Comparison of ENCODE assay signal across 13 cellular contexts in the genomic region with DNA sequence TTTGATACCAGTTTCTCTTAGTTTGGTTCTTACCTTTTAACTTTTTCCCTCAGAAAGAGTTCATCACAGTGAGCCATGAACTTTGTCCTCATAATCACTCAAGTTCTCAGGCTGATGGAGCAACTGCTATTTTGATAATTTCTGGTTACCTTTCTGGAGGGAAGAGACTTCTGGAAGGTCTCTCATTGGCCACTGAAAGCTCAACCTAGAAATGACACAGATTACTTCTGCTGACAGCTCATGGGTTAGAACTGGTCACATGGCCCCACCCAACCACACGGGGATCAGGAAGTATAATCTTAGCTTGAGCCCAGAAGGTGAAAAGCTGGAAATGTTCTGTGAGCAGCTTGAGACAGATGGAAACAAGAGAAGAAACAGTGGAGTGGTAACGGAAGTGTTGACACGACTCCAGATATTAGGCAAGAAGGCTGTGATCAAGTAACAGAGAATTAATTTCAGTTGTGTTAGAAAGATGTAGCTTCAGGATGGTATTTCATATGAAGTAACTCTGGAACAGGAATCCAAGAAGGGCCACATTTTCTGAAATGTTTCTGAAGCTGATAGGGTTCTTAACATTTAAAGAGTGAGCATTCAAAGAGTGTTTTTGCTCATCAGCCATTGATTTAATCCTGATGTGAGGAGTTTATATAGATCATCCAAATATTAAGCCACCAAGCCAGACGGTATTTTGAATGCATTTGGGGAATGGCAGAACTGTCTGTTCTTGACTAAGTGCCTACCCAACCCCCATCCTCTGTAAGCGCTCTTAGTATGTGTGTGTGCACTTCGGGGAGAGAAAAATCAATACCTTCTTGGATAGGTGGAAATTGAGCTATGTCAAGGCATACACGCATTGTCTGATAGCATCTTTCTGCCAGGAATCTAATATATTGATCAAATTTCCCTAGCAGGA. TPM values are rescaled to one million over a fixed set of nuclear protein-coding genes. Genes with fewer than 3 reads are reported as not detected.
DNase-seq lines count a peak whose midpoint lies in the region; ATAC-seq, FAIRE-seq and TF ChIP-seq lines count a peak whose summit lies in the region.
"Had no signal": no experiment of that assay in that cellular context is flagged by ENCODE, and none has a peak within 500 bp of the region (broad histone marks: within the 10 kb centered on the region; RNA-seq: fewer than 3 reads in every experiment).

No MANE protein-coding gene starts in this region.

- H3K4me3 ChIP-seq in Loucy (ENCODE audit: low read length, poor library complexity, severe bottlenecking) = no peak overlapping the region
- H3K4me3 ChIP-seq in HepG2 (replicated peaks in 1 of 3; ENCODE audit: insufficient read depth in 1 of 3, low read depth in 2 of 3, low read length in 3 of 3) = no peak overlapping the region
- H3K4me3 ChIP-seq in transverse colon = no peak overlapping the region

- BruUV-seq in HepG2 (replicated peaks; lab: Mats Ljungman, UMichigan) = no TSS peak

- H3K36me3 ChIP-seq in Loucy (ENCODE audit: insufficient read depth, low read length) (no peaks in the 10 kb centered on the region), HepG2 (replicated peaks in 1 of 2; ENCODE audit: control insufficient read depth in 1 of 2, insufficient read depth in 2 of 2, low read length in 2 of 2) (no peaks in the 10 kb centered on the region), transverse colon (no peaks in the 10 kb centered on the region)

- peak overlapping the region in 4 of 5 experiments; percentile 16 to 96 (median 68) for H3K27ac Mint-ChIP-seq in brain

- DNase-seq in AG08396 (ENCODE audit: low spot score) (peak; percentile 11), HepG2 (ENCODE audit: low spot score) (no peak), Kasumi-1 (lab: John Stamatoyannopoulos, UW) (no peak), transverse colon (no peak), substantia nigra (lab: John Stamatoyannopoulos, UW) (no peak), NCI-H345 treated with DMSO at 0.1 percent for 48 hours (lab: John Stamatoyannopoulos, UW; ENCODE audit: unreplicated experiment) (no peak)
- DNase-seq: activated CD4-positive, alpha-beta T cell treated with anti-CD3 and anti-CD28 coated beads, Interleukin-2, amount 50 U/mL, for 1 hour; CD4-positive, alpha-beta memory T cell had no signal

- H3K36me3 Mint-ChIP-seq in brain = no peaks in the 10 kb centered on the region
- H3K36me3 Mint-ChIP-seq: CD4-positive, alpha-beta memory T cell had no signal

- ATAC-seq in HepG2 = no peak; the same call in 2 of the 3 replicates

- POLR2A ChIA-PET in HepG2 (lab: Yijun Ruan, JAX) = interaction anchor here (1.1 kb wide), 1 partner anchor 21 kb away, joined by 4 read pairs; no protein-coding TSS in a partner anchor

- H3K4me1 ChIP-seq in Loucy (ENCODE audit: insufficient read depth, low read length, poor library complexity, severe bottlenecking) (peaks cover 9% of the 10 kb centered on the region), HepG2 (ENCODE audit: insufficient read depth, low read length) (peaks cover 16% of the 10 kb centered on the region), transverse colon (no peaks in the 10 kb centered on the region)

- in situ Hi-C loops in HepG2 (cut with HindIII; ENCODE audit: extremely low pct_ligation_motif_present, low pct_unique_long_range_greater_than_20kb) (no loop called here), transverse colon (cut with MboI; ENCODE audit: low pct_ligation_motif_present in 1 of 4, low pct_unique_long_range_greater_than_20kb in 1 of 4, low sequenced_read_pairs in 3 of 4) (no loop called here)

- H3K9me3 ChIP-seq in Loucy (ENCODE audit: insufficient read depth, low read depth, low read length) = no peaks in the 10 kb centered on the region
- no peaks in the 10 kb centered on the region for H3K9me3 ChIP-seq in HepG2 (ENCODE audit: low read length)
- no peaks in the 10 kb centered on the region for H3K9me3 ChIP-seq in transverse colon

- H3K4me2 ChIP-seq in Loucy (ENCODE audit: low read depth, low read length, poor library complexity, severe bottlenecking) (no peak overlapping the region), HepG2 (ENCODE audit: low read depth, low read length) (no peak overlapping the region)

- no peak for TF ChIP-seq CTCF in Loucy (conservative IDR thresholded peaks at IDR 0.05; ENCODE audit: low read length)
- TF ChIP-seq CTCF in brain (conservative IDR thresholded peaks at IDR 0.05) = no peak
- no peak for TF ChIP-seq CTCF in HepG2 (CRISPR knock-in tag; IDR thresholded peaks at IDR 0.05)
- TF ChIP-seq CTCF in transverse colon (IDR thresholded peaks at IDR 0.05) = no peak

- WGBS in HepG2 (ENCODE audit: low lambda C conversion rate) = 55% methylated on average over 7 of the region's 7 CpGs
- 62 to 74% methylated on average over 3 to 7 of the region's 7 CpGs for WGBS in transverse colon (ENCODE audit: low coverage in 1 of 2), 2 donors

- H4K20me1 ChIP-seq in Loucy (ENCODE audit: insufficient read depth, low read length, poor library complexity, severe bottlenecking) (no peaks in the 10 kb centered on the region), HepG2 (ENCODE audit: insufficient read depth, low read length) (no peaks in the 10 kb centered on the region)

- intact Hi-C loops in HepG2 (cut with micrococcal nuclease; ENCODE audit: unreplicated experiment) (no loop called here), transverse colon (cut with DNase I; ENCODE audit: low total_unique reads) (no loop called here)

- peak overlapping the region; percentile 63 for H2AFZ ChIP-seq in Loucy (ENCODE audit: low read length)
- H2AFZ ChIP-seq in HepG2 (ENCODE audit: low read length) = peak overlapping the region; percentile 77

- no peaks in the 10 kb centered on the region for H3K27me3 ChIP-seq in Loucy (ENCODE audit: insufficient read depth, low read length, poor library complexity, severe bottlenecking)
- peaks cover 0 to 3% of the 10 kb centered on the region in 2 experiments; a peak in 1 of 5 replicates for H3K27me3 ChIP-seq in HepG2 (ENCODE audit: control insufficient read depth in 1 of 2, insufficient read depth in 2 of 2, low read length in 2 of 2)
- no peaks in the 10 kb centered on the region for H3K27me3 ChIP-seq in transverse colon

- TF ChIP-seq RAD21 in HepG2 (CRISPR knock-in tag; IDR thresholded peaks at IDR 0.05) = no peak

- CTCF ChIA-PET in HepG2 (lab: Yijun Ruan, JAX; ENCODE audit: low intra/inter-chr PET ratio, low total read pairs) = no interaction called here

- no peak for FAIRE-seq in HepG2 (lab: Jason Lieb, UNC)

- no peaks in the 10 kb centered on the region for H3F3A ChIP-seq in Loucy (ENCODE audit: low read depth)

- H3K27ac ChIP-seq in HepG2 (ENCODE audit: extremely low read length, insufficient read depth, low read length) (no peak overlapping the region), transverse colon (no peak overlapping the region), substantia nigra (ENCODE audit: low read depth, low read length, poor library complexity, severe bottlenecking) (no peak overlapping the region)
- H3K27ac ChIP-seq: RWPE1 had no signal

- H3K9me3 Mint-ChIP-seq in brain = no peaks in the 10 kb centered on the region
- H3K9me3 Mint-ChIP-seq: CD4-positive, alpha-beta memory T cell had no signal

- peaks cover 65% of the 10 kb centered on the region for H3K4me1 Mint-ChIP-seq in brain

- H3K9me2 ChIP-seq in Loucy (replicated peaks; ENCODE audit: low read depth, low read length) = no peaks in the 10 kb centered on the region

- H3K79me2 ChIP-seq in Loucy (ENCODE audit: insufficient read depth, low read length) (no peaks in the 10 kb centered on the region), HepG2 (ENCODE audit: insufficient read depth, low read length) (no peaks in the 10 kb centered on the region)

- no peaks in the 10 kb centered on the region for H3K27me3 Mint-ChIP-seq in brain
- H3K27me3 Mint-ChIP-seq: CD4-positive, alpha-beta memory T cell had no signal

- H3K4me3 Mint-ChIP-seq in brain = peak overlapping the region in 1 of 5 experiments; percentile 2

- TF ChIP-seq POLR2A in HepG2 (IDR thresholded peaks at IDR 0.05; ENCODE audit: insufficient read depth in 1 of 2, low read depth in 2 of 2, low read length in 2 of 2) (no peak), transverse colon (IDR thresholded peaks at IDR 0.05) (no peak)

- TF ChIP-seq EP300 in HepG2 (IDR thresholded peaks at IDR 0.05; ENCODE audit: low read depth in 2 of 2, low read length in 2 of 2) (no peak), HepG2 (CRISPR knock-in tag; IDR thresholded peaks at IDR 0.05; ENCODE audit: borderline replicate concordance) (no peak), transverse colon (IDR thresholded peaks at IDR 0.05; ENCODE audit: low read depth) (no peak)

- H3K9ac ChIP-seq in Loucy (ENCODE audit: low read depth, low read length, poor library complexity, severe bottlenecking) (no peak overlapping the region), HepG2 (ENCODE audit: insufficient read depth, low read depth, low read length) (no peak overlapping the region)

RNA-seq across cellular contexts. Expression of gene XPR1, which starts 21.9 kb away (rescaled TPM):
- 18.7 TPM for polyA plus RNA-seq in brain (ENCODE audit: insufficient read depth, low read depth, low replicate concordance)
- total RNA-seq in HepG2 (2016; rRNA removed; fragmentation: Illumina TruSeq; extraction: Trizol) = 23.6 and 24.2 TPM in 2 replicates
- total RNA-seq in HepG2 (2016; cell fraction: cytosol; rRNA removed; fragmentation: Illumina TruSeq; extraction: Trizol; ENCODE audit: low read depth) = 8.5 and 8.7 TPM in 2 replicates
- total RNA-seq in HepG2 (2016; cell fraction: insoluble cytoplasmic fraction; rRNA removed; fragmentation: Illumina TruSeq; extraction: Trizol) = 22.0 and 24.6 TPM in 2 replicates
- 19.5 and 20.9 TPM in 2 replicates for total RNA-seq in HepG2 (2016; cell fraction: membrane; rRNA removed; fragmentation: Illumina TruSeq; extraction: Trizol)
- total RNA-seq in HepG2 (2016; cell fraction: nucleus; rRNA removed; fragmentation: Illumina TruSeq; extraction: Trizol) = 25.0 and 27.4 TPM in 2 replicates
- 14.8 and 22.3 TPM in 2 replicates for polyA plus RNA-seq in HepG2 (2011; rRNA removed)
- polyA plus RNA-seq in HepG2 (2011; cell fraction: cytosol; rRNA removed) = 8.3 and 15.5 TPM in 2 replicates
- 3.2 and 4.7 TPM in 2 replicates for polyA plus RNA-seq in HepG2 (2011; cell fraction: nucleus; rRNA removed)
- polyA plus RNA-seq in HepG2 (2012) = 13.5 and 14.3 TPM in 2 replicates
- polyA plus RNA-seq in HepG2 (2016; cell fraction: cytosol; fragmentation: Illumina TruSeq; extraction: Trizol; ENCODE audit: low read depth) = 2.4 and 2.7 TPM in 2 replicates
- polyA plus RNA-seq in HepG2 (2016; cell fraction: insoluble cytoplasmic fraction; fragmentation: Illumina TruSeq; extraction: Trizol; ENCODE audit: low read depth) = 19.9 and 21.2 TPM in 2 replicates
- polyA plus RNA-seq in HepG2 (2016; cell fraction: membrane; fragmentation: Illumina TruSeq; extraction: Trizol; ENCODE audit: low read depth) = 10.1 and 10.3 TPM in 2 replicates
- polyA plus RNA-seq in HepG2 (2016; cell fraction: nucleus; fragmentation: Illumina TruSeq; extraction: Trizol; ENCODE audit: insufficient read depth, low read depth) = 23.7 and 24.4 TPM in 2 replicates
- polyA minus RNA-seq in HepG2 (2011; rRNA and poly(A)+ RNA removed; ENCODE audit: low replicate concordance) = 26.4 and 36.0 TPM in 2 replicates
- 25.1 and 26.4 TPM in 2 replicates for polyA minus RNA-seq in HepG2 (2011; cell fraction: cytosol; rRNA and poly(A)+ RNA removed)
- polyA minus RNA-seq in HepG2 (2011; cell fraction: nucleus; rRNA and poly(A)+ RNA removed) = 20.7 and 27.1 TPM in 2 replicates
- 100 to 1,000 TPM in 2 of 4 donors, 10 to 100 TPM in 1, 1 to 10 TPM in 1; 7.8 to 119 (median 75.3) TPM for total RNA-seq in transverse colon

RNA-seq across cellular contexts. Expression of gene OVAAL, which starts 51.1 kb away (rescaled TPM):
- polyA plus RNA-seq in brain (ENCODE audit: insufficient read depth, low read depth, low replicate concordance) = not detected
- total RNA-seq in HepG2 (2016; rRNA removed; fragmentation: Illumina TruSeq; extraction: Trizol) = not detected in 2 replicates
- not detected in 2 replicates for total RNA-seq in HepG2 (2016; cell fraction: cytosol; rRNA removed; fragmentation: Illumina TruSeq; extraction: Trizol; ENCODE audit: low read depth)
- 0.12 TPM in 1 of 2 replicates, not detected in the other for total RNA-seq in HepG2 (2016; cell fraction: insoluble cytoplasmic fraction; rRNA removed; fragmentation: Illumina TruSeq; extraction: Trizol)
- total RNA-seq in HepG2 (2016; cell fraction: membrane; rRNA removed; fragmentation: Illumina TruSeq; extraction: Trizol) = not detected in 2 replicates
- not detected in 2 replicates for total RNA-seq in HepG2 (2016; cell fraction: nucleus; rRNA removed; fragmentation: Illumina TruSeq; extraction: Trizol)
- polyA plus RNA-seq in HepG2 (2011; rRNA removed) = 0.04 and 0.08 TPM in 2 replicates
- polyA plus RNA-seq in HepG2 (2011; cell fraction: cytosol; rRNA removed) = 0.03 and 0.09 TPM in 2 replicates
- polyA plus RNA-seq in HepG2 (2011; cell fraction: nucleus; rRNA removed) = not detected in 2 replicates
- 0.09 TPM in 1 of 2 replicates, not detected in the other for polyA plus RNA-seq in HepG2 (2012)
- polyA plus RNA-seq in HepG2 (2016; cell fraction: cytosol; fragmentation: Illumina TruSeq; extraction: Trizol; ENCODE audit: low read depth) = not detected in 2 replicates
- polyA plus RNA-seq in HepG2 (2016; cell fraction: insoluble cytoplasmic fraction; fragmentation: Illumina TruSeq; extraction: Trizol; ENCODE audit: low read depth) = not detected in 2 replicates
- polyA plus RNA-seq in HepG2 (2016; cell fraction: membrane; fragmentation: Illumina TruSeq; extraction: Trizol; ENCODE audit: low read depth) = 0.10 TPM in 1 of 2 replicates, not detected in the other
- not detected in 2 replicates for polyA plus RNA-seq in HepG2 (2016; cell fraction: nucleus; fragmentation: Illumina TruSeq; extraction: Trizol; ENCODE audit: insufficient read depth, low read depth)
- not detected in 2 replicates for polyA minus RNA-seq in HepG2 (2011; rRNA and poly(A)+ RNA removed; ENCODE audit: low replicate concordance)
- polyA minus RNA-seq in HepG2 (2011; cell fraction: cytosol; rRNA and poly(A)+ RNA removed) = not detected in 2 replicates
- polyA minus RNA-seq in HepG2 (2011; cell fraction: nucleus; rRNA and poly(A)+ RNA removed) = not detected in 2 replicates
- total RNA-seq in transverse colon = under 1 TPM in 1 of 4 donors, not detected in 3; 0.41 TPM
- total RNA-seq: CD4-positive, alpha-beta memory T cell; fibroblast of villous mesenchyme; temporal lobe had no signal
- polyA plus RNA-seq: CD4-positive, alpha-beta memory T cell had no signal
